8 cellular contexts compared by ENCODE assay signal in genomic region chrX:45771560-45772340, GRCh38.
DNase-seq lines count a peak whose midpoint lies in the region; ATAC-seq and TF ChIP-seq lines count a peak whose summit lies in the region.

No MANE protein-coding gene starts in this region.

- WGBS in spleen, 5 donors = 0 to 13% (median 1%) methylated on average over 7 of the region's 7 CpGs

- H3K4me1 ChIP-seq in Loucy (ENCODE audit: insufficient read depth, low read length, poor library complexity, severe bottlenecking) (peaks cover 45% of the 10 kb centered on the region), spleen (peaks cover 13 to 50% (median 21%) of the 10 kb centered on the region in 6 donors)

- peak; percentile 72 for ATAC-seq in activated CD8-positive, alpha-beta memory T cell treated with anti-CD3 and anti-CD28 coated beads, Interleukin-2, amount 10 ng/mL, durations not matched to agents 7 days and 5 days
- ATAC-seq in HG03520 (IDR thresholded peaks at IDR 0.05; ENCODE audit: unreplicated experiment) = no peak

- no peaks in the 10 kb centered on the region for H3K27me3 Mint-ChIP-seq in activated CD8-positive, alpha-beta memory T cell treated with anti-CD3 and anti-CD28 coated beads, Interleukin-2, amount 10 ng/mL, durations not matched to agents 7 days and 5 days
- no peaks in the 10 kb centered on the region for H3K27me3 Mint-ChIP-seq in activated T-helper 1 cell treated with anti-CD3 and anti-CD28 coated beads, Interleukin-12 subunit alpha, Interleukin-12 subunit beta, Interleukin-2, Interleukin-4 antibody, amounts not matched to agents 30 ng/mL and 10 ng/mL and 1 ng/mL, durations not matched to agents 14 hours and 24 hours and 36 hours (ENCODE audit: insufficient read depth)

- H3F3A ChIP-seq in Loucy (ENCODE audit: low read depth) = 0 out of 2 replicates have a peak, but pooled peaks cover 2% of the 10 kb centered on the region

- peak overlapping the region; percentile 86 for H3K4me3 ChIP-seq in Loucy (ENCODE audit: low read length, poor library complexity, severe bottlenecking)
- H3K4me3 ChIP-seq in foreskin fibroblast (ENCODE audit: low read depth in 1 of 2, low read length in 2 of 2) = peak overlapping the region; percentile 63 to 83
- peak overlapping the region in 3 of 8 donors; percentile 17 to 65 (median 18) for H3K4me3 ChIP-seq in spleen

- peaks cover 51% of the 10 kb centered on the region for H3K4me1 Mint-ChIP-seq in activated CD8-positive, alpha-beta memory T cell treated with anti-CD3 and anti-CD28 coated beads, Interleukin-2, amount 10 ng/mL, durations not matched to agents 7 days and 5 days
- peaks cover 65% of the 10 kb centered on the region for H3K4me1 Mint-ChIP-seq in activated T-helper 1 cell treated with anti-CD3 and anti-CD28 coated beads, Interleukin-12 subunit alpha, Interleukin-12 subunit beta, Interleukin-2, Interleukin-4 antibody, amounts not matched to agents 30 ng/mL and 10 ng/mL and 1 ng/mL, durations not matched to agents 14 hours and 24 hours and 36 hours (ENCODE audit: low read depth)

- TF ChIP-seq POLR2A in spleen (IDR thresholded peaks at IDR 0.05) = no peak

- TF ChIP-seq CTCF in Loucy (conservative IDR thresholded peaks at IDR 0.05; ENCODE audit: low read length) (no peak), foreskin fibroblast (IDR thresholded peaks at IDR 0.05; ENCODE audit: low read depth, low read length) (no peak), spleen (IDR thresholded peaks at IDR 0.05 in 8 of 11, conservative IDR thresholded peaks at IDR 0.05 in 3 of 11) (no peak)

- peak overlapping the region; percentile 84 for H3K9ac ChIP-seq in Loucy (ENCODE audit: low read depth, low read length, poor library complexity, severe bottlenecking)

- H3K4me2 ChIP-seq in Loucy (ENCODE audit: low read depth, low read length, poor library complexity, severe bottlenecking) = peak overlapping the region; percentile 92

- peaks cover 21% of the 10 kb centered on the region for H3K36me3 Mint-ChIP-seq in activated CD8-positive, alpha-beta memory T cell treated with anti-CD3 and anti-CD28 coated beads, Interleukin-2, amount 10 ng/mL, durations not matched to agents 7 days and 5 days
- H3K36me3 Mint-ChIP-seq in activated T-helper 1 cell treated with anti-CD3 and anti-CD28 coated beads, Interleukin-12 subunit alpha, Interleukin-12 subunit beta, Interleukin-2, Interleukin-4 antibody, amounts not matched to agents 30 ng/mL and 10 ng/mL and 1 ng/mL, durations not matched to agents 14 hours and 24 hours and 36 hours (ENCODE audit: low read depth) = peaks cover 43% of the 10 kb centered on the region

- H3K27ac ChIP-seq in spleen = peak overlapping the region; percentile 69 to 88 (median 86)

- peak overlapping the region; percentile 88 for H3K4me3 Mint-ChIP-seq in activated CD8-positive, alpha-beta memory T cell treated with anti-CD3 and anti-CD28 coated beads, Interleukin-2, amount 10 ng/mL, durations not matched to agents 7 days and 5 days
- H3K4me3 Mint-ChIP-seq in activated T-helper 1 cell treated with anti-CD3 and anti-CD28 coated beads, Interleukin-12 subunit alpha, Interleukin-12 subunit beta, Interleukin-2, Interleukin-4 antibody, amounts not matched to agents 30 ng/mL and 10 ng/mL and 1 ng/mL, durations not matched to agents 14 hours and 24 hours and 36 hours = peak overlapping the region; percentile 85

- H3K9me3 Mint-ChIP-seq in activated CD8-positive, alpha-beta memory T cell treated with anti-CD3 and anti-CD28 coated beads, Interleukin-2, amount 10 ng/mL, durations not matched to agents 7 days and 5 days (ENCODE audit: low read depth) = no peaks in the 10 kb centered on the region
- H3K9me3 Mint-ChIP-seq in activated T-helper 1 cell treated with anti-CD3 and anti-CD28 coated beads, Interleukin-12 subunit alpha, Interleukin-12 subunit beta, Interleukin-2, Interleukin-4 antibody, amounts not matched to agents 30 ng/mL and 10 ng/mL and 1 ng/mL, durations not matched to agents 14 hours and 24 hours and 36 hours = no peaks in the 10 kb centered on the region

- H3K27ac Mint-ChIP-seq in activated CD8-positive, alpha-beta memory T cell treated with anti-CD3 and anti-CD28 coated beads, Interleukin-2, amount 10 ng/mL, durations not matched to agents 7 days and 5 days = peak overlapping the region; percentile 94
- peak overlapping the region; percentile 98 for H3K27ac Mint-ChIP-seq in activated T-helper 1 cell treated with anti-CD3 and anti-CD28 coated beads, Interleukin-12 subunit alpha, Interleukin-12 subunit beta, Interleukin-2, Interleukin-4 antibody, amounts not matched to agents 30 ng/mL and 10 ng/mL and 1 ng/mL, durations not matched to agents 14 hours and 24 hours and 36 hours

- intact Hi-C loops in activated T-helper 1 cell treated with anti-CD3 and anti-CD28 coated beads, Interleukin-12 subunit alpha, Interleukin-12 subunit beta, Interleukin-2, Interleukin-4 antibody, amounts not matched to agents 30 ng/mL and 10 ng/mL and 1 ng/mL, durations not matched to agents 14 hours and 24 hours and 36 hours (cut with micrococcal nuclease) = loop anchor here (2.0 to 10.0 kb wide), 4 partner anchors 19 to 897 kb away; partner anchors contain the start of gene CHST7
- intact Hi-C loops in spleen (cut with DNase I; ENCODE audit: low total_unique reads) = no loop called here

- H3K9me3 ChIP-seq in Loucy (ENCODE audit: insufficient read depth, low read depth, low read length) (no peaks in the 10 kb centered on the region), spleen (no peaks in the 10 kb centered on the region)

- no peaks in the 10 kb centered on the region for H3K36me3 ChIP-seq in Loucy (ENCODE audit: insufficient read depth, low read length)
- no peaks in the 10 kb centered on the region for H3K36me3 ChIP-seq in spleen

- peak overlapping the region; percentile 48; the same call in 1 of the 2 replicates for H2AFZ ChIP-seq in Loucy (ENCODE audit: low read length)

- peaks cover 10% of the 10 kb centered on the region for H4K20me1 ChIP-seq in Loucy (ENCODE audit: insufficient read depth, low read length, poor library complexity, severe bottlenecking)

- CTCF ChIA-PET in activated CD8-positive, alpha-beta memory T cell treated with anti-CD3 and anti-CD28 coated beads, Interleukin-2, amount 10 ng/mL, durations not matched to agents 7 days and 5 days (lab: Charles Lee) = interaction anchor here (1.1 kb wide), 1 partner anchor 27 kb away, joined by 3 read pairs; no protein-coding TSS in a partner anchor

- H3K79me2 ChIP-seq in Loucy (ENCODE audit: insufficient read depth, low read length) = peaks cover 61% of the 10 kb centered on the region

- DNase-seq in activated CD8-positive, alpha-beta memory T cell treated with anti-CD3 and anti-CD28 coated beads, Interleukin-2, amount 10 ng/mL, durations not matched to agents 7 days and 5 days = peak; percentile 79
- DNase-seq in activated CD8-positive, alpha-beta memory T cell treated with anti-CD3 and anti-CD28 coated beads for 24 hours = no peak
- peak; percentile 48 for DNase-seq in activated T-helper 1 cell treated with anti-CD3 and anti-CD28 coated beads, Interleukin-12 subunit alpha, Interleukin-12 subunit beta, Interleukin-2, Interleukin-4 antibody, amounts not matched to agents 30 ng/mL and 10 ng/mL and 1 ng/mL, durations not matched to agents 14 hours and 24 hours and 36 hours (ENCODE audit: low spot score)
- DNase-seq in foreskin fibroblast (peak; percentile 57 to 66), spleen (peak; percentile 86), NCI-H2029 treated with DMSO at 0.1 percent for 48 hours (lab: John Stamatoyannopoulos, UW) (no peak)

- no peaks in the 10 kb centered on the region for H3K9me2 ChIP-seq in Loucy (replicated peaks; ENCODE audit: low read depth, low read length)

- H3K27me3 ChIP-seq in Loucy (ENCODE audit: insufficient read depth, low read length, poor library complexity, severe bottlenecking) (no peaks in the 10 kb centered on the region), spleen (replicated peaks in 1 of 7) (peaks cover 0 to 12% (median 0%) of the 10 kb centered on the region in 7 donors)

Comparison
In these comparisons a context has a peak if more than half of its experiments do, and no peak if none do; other contexts are left out.
1. DNase-seq: peak in activated CD8-positive, alpha-beta memory T cell treated with anti-CD3 and anti-CD28 coated beads, Interleukin-2, amount 10 ng/mL, durations not matched to agents 7 days and 5 days (single experiment), activated T-helper 1 cell treated with anti-CD3 and anti-CD28 coated beads, Interleukin-12 subunit alpha, Interleukin-12 subunit beta, Interleukin-2, Interleukin-4 antibody, amounts not matched to agents 30 ng/mL and 10 ng/mL and 1 ng/mL, durations not matched to agents 14 hours and 24 hours and 36 hours (single experiment), foreskin fibroblast (2 of 2) and spleen (single experiment); none in activated CD8-positive, alpha-beta memory T cell treated with anti-CD3 and anti-CD28 coated beads for 24 hours (single experiment) and NCI-H2029 treated with DMSO at 0.1 percent for 48 hours (single experiment).